In genomic region chr12:59194794-59195193, GRCh38 we compare ENCODE assay signal across 33 cellular contexts.
A peak's percentile ranks its signal among the peaks of the same experiment; 100 is the strongest.
DNase-seq lines count a peak whose midpoint lies in the region; ATAC-seq, FAIRE-seq and TF ChIP-seq lines count a peak whose summit lies in the region.
"Had no signal": no experiment of that assay in that cellular context is flagged by ENCODE, and none has a peak within 500 bp of the region (broad histone marks: within the 10 kb centered on the region; RNA-seq: fewer than 3 reads in every experiment).

No MANE protein-coding gene starts in this region.

- TF ChIP-seq RAD21 in HepG2 (CRISPR knock-in tag; IDR thresholded peaks at IDR 0.05): no peak

- 0% methylated on average over 1 of the region's 2 CpGs for WGBS in HepG2 (ENCODE audit: low lambda C conversion rate)
- no CpG with 5 or more reads among the region's 2 CpGs for whole genome bisulfite sequencing in right lobe of liver (ENCODE audit: insufficient coverage, low coverage, low lambda C conversion rate, missing lambda C conversion rate)
- WGBS in endodermal cell (ENCODE audit: insufficient coverage in 1 of 2, insufficient read length in 1 of 2), 2 experiments: 95 to 100% methylated on average over 2 of the region's 2 CpGs

- H3K4me1 Mint-ChIP-seq in endodermal cell: peaks cover 1% of the 10 kb centered on the region
- H3K4me1 Mint-ChIP-seq: CD4-positive, CD25-positive, alpha-beta regulatory T cell had no signal

- ATAC-seq in HepG2: peak; percentile 46; the same call in 1 of the 3 replicates
- no peak for ATAC-seq in right lobe of liver
- no peak for ATAC-seq in GM21447 (IDR thresholded peaks at IDR 0.05; ENCODE audit: unreplicated experiment)
- no peak for ATAC-seq in HG03342 (IDR thresholded peaks at IDR 0.05; ENCODE audit: unreplicated experiment)
- ATAC-seq: activated CD8-positive, alpha-beta T cell treated with anti-CD3 and anti-CD28 coated beads for 36 hours; left ventricle myocardium superior; right cardiac atrium had no signal

- CTCF ChIA-PET in HepG2 (lab: Yijun Ruan, JAX; ENCODE audit: low intra/inter-chr PET ratio, low total read pairs): no interaction called here

- H3K4me3 Mint-ChIP-seq in endodermal cell: no peak overlapping the region
- H3K4me3 Mint-ChIP-seq: activated CD8-positive, alpha-beta T cell treated with anti-CD3 and anti-CD28 coated beads for 36 hours; activated T-helper 1 cell treated with anti-CD3 and anti-CD28 coated beads, Interleukin-12 subunit alpha, Interleukin-12 subunit beta, Interleukin-2, Interleukin-4 antibody, amounts not matched to agents 30 ng/mL and 10 ng/mL and 1 ng/mL, durations not matched to agents 14 hours and 24 hours and 36 hours; CD4-positive, CD25-positive, alpha-beta regulatory T cell; dendritic cell treated with granulocyte-macrophage colony-stimulating factor and Interleukin-4, amounts not matched to agents 40 ng/mL and 50 ng/mL, for 4 days; stimulated activated naive CD8-positive, alpha-beta T cell treated with anti-CD3 and anti-CD28 coated beads, Interleukin-15, Interleukin-2, amounts not matched to agents 100 ng/mL and 50 ng/mL, for 24 hours; T-helper 1 cell treated with Interleukin-12 subunit alpha and Interleukin-12 subunit beta and Interleukin-4 antibody, amounts not matched to agents 30 μg/mL and 1 μg/mL, for 36 hours had no signal

- BruUV-seq in HepG2 (replicated peaks; lab: Mats Ljungman, UMichigan): no TSS peak

- DNase-seq in HepG2 (ENCODE audit: low spot score): no peak
- DNase-seq in right lobe of liver: no peak
- peak; percentile 15 for DNase-seq in NT2/D1 (ENCODE audit: low read depth, low spot score)
- DNase-seq in endodermal cell: peak; percentile 86
- no peak for DNase-seq in DMS114 treated with DMSO at 0.1 percent for 48 hours (lab: John Stamatoyannopoulos, UW; ENCODE audit: unreplicated experiment)
- no peak for DNase-seq in NCI-H187 (lab: John Stamatoyannopoulos, UW)
- DNase-seq: activated CD4-positive, CD25-positive, alpha-beta regulatory T cell treated with anti-CD3 and anti-CD28 coated beads, Interleukin-2, amount 50 U/mL, for 72 hours; activated CD8-positive, alpha-beta memory T cell treated with anti-CD3 and anti-CD28 coated beads, Interleukin-2, amount 50 U/mL, for 48 hours; activated CD8-positive, alpha-beta T cell treated with anti-CD3 and anti-CD28 coated beads for 36 hours; activated naive CD4-positive, alpha-beta T cell treated with Interleukin-2 at 50 U/mL for 16 hours; adrenal gland; AML-193; Calu3; CD4-positive, CD25-positive, alpha-beta regulatory T cell; glutamatergic neuron; IMR-90; islet precursor cell; left ventricle myocardium superior; NCI-H1092 treated with DMSO at 0.1 percent for 48 hours; NCI-H2029 treated with DMSO at 0.1 percent for 48 hours; NCI-H345; NCI-H748 treated with DMSO at 0.1 percent for 48 hours; posterior cingulate gyrus; right cardiac atrium; stimulated activated CD4-positive, alpha-beta T cell treated with anti-CD3 and anti-CD28 coated beads, Interleukin-1b, Interleukin-23, amount 100 ng/mL, for 48 hours; testis had no signal

- H3K36me3 Mint-ChIP-seq in endodermal cell (ENCODE audit: low read depth): peaks cover 2% of the 10 kb centered on the region
- H3K36me3 Mint-ChIP-seq: CD4-positive, CD25-positive, alpha-beta regulatory T cell had no signal

- H4K20me1 ChIP-seq in HepG2 (ENCODE audit: insufficient read depth, low read length): no peaks in the 10 kb centered on the region

- in situ Hi-C loops in HepG2 (cut with HindIII; ENCODE audit: extremely low pct_ligation_motif_present, low pct_unique_long_range_greater_than_20kb): no loop called here

- H3K36me3 ChIP-seq in HepG2 (replicated peaks in 1 of 2; ENCODE audit: control insufficient read depth in 1 of 2, insufficient read depth in 2 of 2, low read length in 2 of 2) (no peaks in the 10 kb centered on the region), right lobe of liver (no peaks in the 10 kb centered on the region), NT2/D1 (ENCODE audit: insufficient read depth, insufficient read length, low read length) (no peaks in the 10 kb centered on the region), endodermal cell (ENCODE audit: control insufficient read depth, insufficient read depth, low read length) (no peaks in the 10 kb centered on the region)
- H3K36me3 ChIP-seq: adrenal gland had no signal

- TF ChIP-seq POLR2A in HepG2 (IDR thresholded peaks at IDR 0.05; ENCODE audit: insufficient read depth in 1 of 2, low read depth in 2 of 2, low read length in 2 of 2): no peak
- TF ChIP-seq POLR2A in right lobe of liver (IDR thresholded peaks at IDR 0.05): no peak

- H3K9ac ChIP-seq in HepG2 (ENCODE audit: insufficient read depth, low read depth, low read length) (no peak overlapping the region), NT2/D1 (ENCODE audit: insufficient read length, low read depth) (no peak overlapping the region), endodermal cell (ENCODE audit: extremely low read depth, low read length, poor library complexity, severe bottlenecking) (no peak overlapping the region)

- H3K4me2 ChIP-seq in HepG2 (ENCODE audit: low read depth, low read length): no peak overlapping the region

- H3K9me3 ChIP-seq in HepG2 (ENCODE audit: low read length) (no peaks in the 10 kb centered on the region), right lobe of liver (no peaks in the 10 kb centered on the region), NT2/D1 (ENCODE audit: insufficient read depth, low read length) (no peaks in the 10 kb centered on the region), endodermal cell (ENCODE audit: control insufficient read depth, low read length) (no peaks in the 10 kb centered on the region)
- H3K9me3 ChIP-seq: adrenal gland, testis had no signal

- H3K4me3 ChIP-seq in HepG2 (replicated peaks in 1 of 3; ENCODE audit: insufficient read depth in 1 of 3, low read depth in 2 of 3, low read length in 3 of 3): no peak overlapping the region
- H3K4me3 ChIP-seq in right lobe of liver: no peak overlapping the region
- no peak overlapping the region for H3K4me3 ChIP-seq in NT2/D1 (ENCODE audit: insufficient read length, low read depth)
- H3K4me3 ChIP-seq in endodermal cell (ENCODE audit: low read length): no peak overlapping the region
- H3K4me3 ChIP-seq: adrenal gland, testis had no signal

- FAIRE-seq in HepG2 (lab: Jason Lieb, UNC): no peak
- FAIRE-seq: TTC549 had no signal

- TF ChIP-seq CTCF in HepG2 (CRISPR knock-in tag; IDR thresholded peaks at IDR 0.05): no peak
- TF ChIP-seq CTCF in right lobe of liver (IDR thresholded peaks at IDR 0.05): no peak
- TF ChIP-seq CTCF in endodermal cell (conservative IDR thresholded peaks at IDR 0.05): peak; percentile 64

- no peak overlapping the region for H3K27ac Mint-ChIP-seq in endodermal cell
- H3K27ac Mint-ChIP-seq: activated CD8-positive, alpha-beta T cell treated with anti-CD3 and anti-CD28 coated beads for 36 hours; activated T-helper 1 cell treated with anti-CD3 and anti-CD28 coated beads, Interleukin-12 subunit alpha, Interleukin-12 subunit beta, Interleukin-2, Interleukin-4 antibody, amounts not matched to agents 30 ng/mL and 10 ng/mL and 1 ng/mL, durations not matched to agents 14 hours and 24 hours and 36 hours; CD4-positive, CD25-positive, alpha-beta regulatory T cell; dendritic cell treated with granulocyte-macrophage colony-stimulating factor and Interleukin-4, amounts not matched to agents 40 ng/mL and 50 ng/mL, for 4 days; stimulated activated naive CD8-positive, alpha-beta T cell treated with anti-CD3 and anti-CD28 coated beads, Interleukin-15, Interleukin-2, amounts not matched to agents 100 ng/mL and 50 ng/mL, for 24 hours; T-helper 1 cell treated with Interleukin-12 subunit alpha and Interleukin-12 subunit beta and Interleukin-4 antibody, amounts not matched to agents 30 μg/mL and 1 μg/mL, for 36 hours had no signal

- intact Hi-C loops in HepG2 (cut with micrococcal nuclease; ENCODE audit: unreplicated experiment): no loop called here
- intact Hi-C loops in right lobe of liver (cut with DNase I): no loop called here

- H3K27me3 ChIP-seq in HepG2 (ENCODE audit: control insufficient read depth in 1 of 2, insufficient read depth in 2 of 2, low read length in 2 of 2): no peaks in the 10 kb centered on the region
- H3K27me3 ChIP-seq in right lobe of liver: no peaks in the 10 kb centered on the region
- H3K27me3 ChIP-seq in NT2/D1 (ENCODE audit: insufficient read depth, insufficient read length): no peaks in the 10 kb centered on the region
- no peaks in the 10 kb centered on the region for H3K27me3 ChIP-seq in endodermal cell (ENCODE audit: control insufficient read depth, insufficient read depth, low read length, poor library complexity, severe bottlenecking)
- H3K27me3 ChIP-seq: adrenal gland, testis had no signal

- no peaks in the 10 kb centered on the region for H3K4me1 ChIP-seq in HepG2 (ENCODE audit: insufficient read depth, low read length)
- no peaks in the 10 kb centered on the region for H3K4me1 ChIP-seq in right lobe of liver
- H3K4me1 ChIP-seq in NT2/D1 (ENCODE audit: insufficient read depth, insufficient read length): no peaks in the 10 kb centered on the region
- no peaks in the 10 kb centered on the region for H3K4me1 ChIP-seq in endodermal cell (ENCODE audit: control insufficient read depth, insufficient read depth, low read length)
- H3K4me1 ChIP-seq: adrenal gland, testis had no signal

- no peak overlapping the region for H2AFZ ChIP-seq in HepG2 (ENCODE audit: low read length)

- no peaks in the 10 kb centered on the region for H3K27me3 Mint-ChIP-seq in endodermal cell (ENCODE audit: insufficient read depth)
- H3K27me3 Mint-ChIP-seq: activated CD8-positive, alpha-beta T cell treated with anti-CD3 and anti-CD28 coated beads for 36 hours; CD4-positive, CD25-positive, alpha-beta regulatory T cell; dendritic cell treated with granulocyte-macrophage colony-stimulating factor and Interleukin-4, amounts not matched to agents 40 ng/mL and 50 ng/mL, for 4 days; stimulated activated naive CD8-positive, alpha-beta T cell treated with anti-CD3 and anti-CD28 coated beads, Interleukin-15, Interleukin-2, amounts not matched to agents 100 ng/mL and 50 ng/mL, for 24 hours had no signal

- TF ChIP-seq EP300 in HepG2 (IDR thresholded peaks at IDR 0.05; ENCODE audit: low read depth in 2 of 2, low read length in 2 of 2) (no peak), HepG2 (CRISPR knock-in tag; IDR thresholded peaks at IDR 0.05; ENCODE audit: borderline replicate concordance) (no peak)

- H3K27ac ChIP-seq in HepG2 (ENCODE audit: extremely low read length, insufficient read depth, low read length) (no peak overlapping the region), right lobe of liver (no peak overlapping the region), endodermal cell (ENCODE audit: low read depth, low read length) (no peak overlapping the region)
- H3K27ac ChIP-seq: adrenal gland, testis had no signal

- POLR2A ChIA-PET in HepG2 (lab: Yijun Ruan, JAX): no interaction called here

- no peaks in the 10 kb centered on the region for H3K79me2 ChIP-seq in HepG2 (ENCODE audit: insufficient read depth, low read length)

- peaks cover 10% of the 10 kb centered on the region for H3K9me3 Mint-ChIP-seq in endodermal cell
- H3K9me3 Mint-ChIP-seq: activated T-helper 1 cell treated with anti-CD3 and anti-CD28 coated beads, Interleukin-12 subunit alpha, Interleukin-12 subunit beta, Interleukin-2, Interleukin-4 antibody, amounts not matched to agents 30 ng/mL and 10 ng/mL and 1 ng/mL, durations not matched to agents 14 hours and 24 hours and 36 hours; T-helper 1 cell treated with Interleukin-12 subunit alpha and Interleukin-12 subunit beta and Interleukin-4 antibody, amounts not matched to agents 30 μg/mL and 1 μg/mL, for 36 hours had no signal

Comparison
In these comparisons a context has a peak if more than half of its experiments do, and no peak if none do; other contexts are left out.
1. DNase-seq: peak in NT2/D1 (single experiment) and endodermal cell (single experiment); none in HepG2 (single experiment), right lobe of liver (0 of 3), DMS114 treated with DMSO at 0.1 percent for 48 hours (single experiment) and NCI-H187 (0 of 2).